Comparison of ENCODE assay signal across 14 cellular contexts in the genomic region with DNA sequence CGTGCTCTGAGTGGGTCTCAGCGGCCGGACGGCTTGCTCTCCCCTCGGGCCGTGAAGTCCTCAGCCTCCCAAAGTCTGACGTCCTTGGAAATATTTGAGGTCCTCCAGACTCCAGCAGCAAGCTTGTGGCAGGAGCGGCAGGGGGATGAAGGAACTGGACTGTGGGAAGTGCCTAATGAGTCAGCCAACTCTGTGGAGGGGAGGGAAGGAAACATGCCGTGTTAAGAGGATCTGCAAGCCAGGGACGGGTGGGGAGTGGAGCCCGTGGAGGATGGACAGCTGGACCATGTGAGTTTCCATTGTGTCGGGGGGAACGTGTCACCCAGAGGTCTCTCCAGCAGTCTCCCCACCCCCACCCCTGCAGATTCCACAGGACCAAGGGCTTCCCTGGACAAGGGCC. TPM values are rescaled to one million over a fixed set of nuclear protein-coding genes. Genes with fewer than 3 reads are reported as not detected.
DNase-seq lines count a peak whose midpoint lies in the region; ATAC-seq and TF ChIP-seq lines count a peak whose summit lies in the region.
"Had no signal": no experiment of that assay in that cellular context is flagged by ENCODE, and none has a peak within 500 bp of the region (broad histone marks: within the 10 kb centered on the region; RNA-seq: fewer than 3 reads in every experiment).

No MANE protein-coding gene starts in this region.

- no peak overlapping the region for H3K4me3 Mint-ChIP-seq in activated T-helper 1 cell treated with anti-CD3 and anti-CD28 coated beads, Interleukin-12 subunit alpha, Interleukin-12 subunit beta, Interleukin-2, Interleukin-4 antibody, amounts not matched to agents 30 ng/mL and 10 ng/mL and 1 ng/mL, durations not matched to agents 14 hours and 24 hours and 36 hours

- no peaks in the 10 kb centered on the region for H3K9me3 ChIP-seq in upper lobe of right lung
- H3K9me3 ChIP-seq: pancreas had no signal

- ATAC-seq in upper lobe of right lung, result no peak
- ATAC-seq: pancreas had no signal

- TF ChIP-seq CTCF in upper lobe of right lung (IDR thresholded peaks at IDR 0.05), result no peak

- no peaks in the 10 kb centered on the region for H3K27me3 ChIP-seq in upper lobe of right lung
- H3K27me3 ChIP-seq: pancreas had no signal

- H3K27me3 Mint-ChIP-seq in activated T-helper 1 cell treated with anti-CD3 and anti-CD28 coated beads, Interleukin-12 subunit alpha, Interleukin-12 subunit beta, Interleukin-2, Interleukin-4 antibody, amounts not matched to agents 30 ng/mL and 10 ng/mL and 1 ng/mL, durations not matched to agents 14 hours and 24 hours and 36 hours (ENCODE audit: insufficient read depth), result no peaks in the 10 kb centered on the region

- peak; percentile 35 for DNase-seq in AG08395 (ENCODE audit: low spot score)
- peak; percentile 27 for DNase-seq in HCEC 1CT
- DNase-seq in activated T-helper 1 cell treated with anti-CD3 and anti-CD28 coated beads, Interleukin-12 subunit alpha, Interleukin-12 subunit beta, Interleukin-2, Interleukin-4 antibody, amounts not matched to agents 30 ng/mL and 10 ng/mL and 1 ng/mL, durations not matched to agents 14 hours and 24 hours and 36 hours (ENCODE audit: low spot score), result no peak
- DNase-seq in glomerular visceral epithelial cell (ENCODE audit: extremely low spot score), result peak; percentile 33
- no peak for DNase-seq in stimulated activated naive CD4-positive, alpha-beta T cell (lab: John Stamatoyannopoulos, UW)
- DNase-seq in GM19238 (ENCODE audit: insufficient read length, low spot score), result no peak
- no peak for DNase-seq in midbrain (lab: John Stamatoyannopoulos, UW)
- no peak for DNase-seq in upper lobe of right lung
- DNase-seq: amniotic stem cell; hippocampal formation; NCI-H2081 treated with DMSO at 0.1 percent for 48 hours; stimulated activated CD4-positive, alpha-beta T cell treated with anti-CD3 and anti-CD28 coated beads, Interleukin-1b, Interleukin-23, amount 100 ng/mL, for 48 hours had no signal

- H3K27ac ChIP-seq in upper lobe of right lung, result no peak overlapping the region
- H3K27ac ChIP-seq: pancreas had no signal

- no peaks in the 10 kb centered on the region for H3K36me3 ChIP-seq in upper lobe of right lung
- H3K36me3 ChIP-seq: pancreas had no signal

- no peak overlapping the region for H3K4me3 ChIP-seq in upper lobe of right lung
- H3K4me3 ChIP-seq: lung, pancreas had no signal

- H3K36me3 Mint-ChIP-seq in activated T-helper 1 cell treated with anti-CD3 and anti-CD28 coated beads, Interleukin-12 subunit alpha, Interleukin-12 subunit beta, Interleukin-2, Interleukin-4 antibody, amounts not matched to agents 30 ng/mL and 10 ng/mL and 1 ng/mL, durations not matched to agents 14 hours and 24 hours and 36 hours (ENCODE audit: low read depth), result peaks cover 6% of the 10 kb centered on the region

- intact Hi-C loops in activated T-helper 1 cell treated with anti-CD3 and anti-CD28 coated beads, Interleukin-12 subunit alpha, Interleukin-12 subunit beta, Interleukin-2, Interleukin-4 antibody, amounts not matched to agents 30 ng/mL and 10 ng/mL and 1 ng/mL, durations not matched to agents 14 hours and 24 hours and 36 hours (cut with micrococcal nuclease), result loop anchor here (2.0 kb wide), 1 partner anchor 39 kb away; a partner anchor contains a TSS
- intact Hi-C loops in upper lobe of right lung (cut with DNase I), result no loop called here

- H3K9me3 Mint-ChIP-seq in activated T-helper 1 cell treated with anti-CD3 and anti-CD28 coated beads, Interleukin-12 subunit alpha, Interleukin-12 subunit beta, Interleukin-2, Interleukin-4 antibody, amounts not matched to agents 30 ng/mL and 10 ng/mL and 1 ng/mL, durations not matched to agents 14 hours and 24 hours and 36 hours, result peaks cover 5% of the 10 kb centered on the region

- peak overlapping the region; percentile 6 for H3K27ac Mint-ChIP-seq in activated T-helper 1 cell treated with anti-CD3 and anti-CD28 coated beads, Interleukin-12 subunit alpha, Interleukin-12 subunit beta, Interleukin-2, Interleukin-4 antibody, amounts not matched to agents 30 ng/mL and 10 ng/mL and 1 ng/mL, durations not matched to agents 14 hours and 24 hours and 36 hours

- peaks cover 5% of the 10 kb centered on the region for H3K4me1 ChIP-seq in upper lobe of right lung

- peaks cover 26% of the 10 kb centered on the region for H3K4me1 Mint-ChIP-seq in activated T-helper 1 cell treated with anti-CD3 and anti-CD28 coated beads, Interleukin-12 subunit alpha, Interleukin-12 subunit beta, Interleukin-2, Interleukin-4 antibody, amounts not matched to agents 30 ng/mL and 10 ng/mL and 1 ng/mL, durations not matched to agents 14 hours and 24 hours and 36 hours (ENCODE audit: low read depth)

RNA-seq across cellular contexts. Expression of a gene that starts 39.4 kb away (rescaled TPM):
- 94.1 and 96.3 TPM in 2 replicates for total RNA-seq in activated T-helper 1 cell treated with anti-CD3 and anti-CD28 coated beads, Interleukin-12 subunit alpha, Interleukin-12 subunit beta, Interleukin-2, Interleukin-4 antibody, amounts not matched to agents 30 ng/mL and 10 ng/mL and 1 ng/mL, durations not matched to agents 14 hours and 24 hours and 36 hours
- total RNA-seq in upper lobe of right lung, result 43.1 TPM

RNA-seq across cellular contexts. Expression of a gene that starts 59.5 kb away (rescaled TPM):
- total RNA-seq in activated T-helper 1 cell treated with anti-CD3 and anti-CD28 coated beads, Interleukin-12 subunit alpha, Interleukin-12 subunit beta, Interleukin-2, Interleukin-4 antibody, amounts not matched to agents 30 ng/mL and 10 ng/mL and 1 ng/mL, durations not matched to agents 14 hours and 24 hours and 36 hours, result 17.5 and 18.8 TPM in 2 replicates
- 48.7 TPM for total RNA-seq in upper lobe of right lung

Comparison
In these comparisons a context has a peak if more than half of its experiments do, and no peak if none do; other contexts are left out.
1. DNase-seq: peak in AG08395 (single experiment), HCEC 1CT (single experiment) and glomerular visceral epithelial cell (single experiment); none in activated T-helper 1 cell treated with anti-CD3 and anti-CD28 coated beads, Interleukin-12 subunit alpha, Interleukin-12 subunit beta, Interleukin-2, Interleukin-4 antibody, amounts not matched to agents 30 ng/mL and 10 ng/mL and 1 ng/mL, durations not matched to agents 14 hours and 24 hours and 36 hours (single experiment), stimulated activated naive CD4-positive, alpha-beta T cell (0 of 6), GM19238 (single experiment), midbrain (single experiment) and upper lobe of right lung (single experiment).